15 cellular contexts compared by ENCODE assay signal in the genomic region with DNA sequence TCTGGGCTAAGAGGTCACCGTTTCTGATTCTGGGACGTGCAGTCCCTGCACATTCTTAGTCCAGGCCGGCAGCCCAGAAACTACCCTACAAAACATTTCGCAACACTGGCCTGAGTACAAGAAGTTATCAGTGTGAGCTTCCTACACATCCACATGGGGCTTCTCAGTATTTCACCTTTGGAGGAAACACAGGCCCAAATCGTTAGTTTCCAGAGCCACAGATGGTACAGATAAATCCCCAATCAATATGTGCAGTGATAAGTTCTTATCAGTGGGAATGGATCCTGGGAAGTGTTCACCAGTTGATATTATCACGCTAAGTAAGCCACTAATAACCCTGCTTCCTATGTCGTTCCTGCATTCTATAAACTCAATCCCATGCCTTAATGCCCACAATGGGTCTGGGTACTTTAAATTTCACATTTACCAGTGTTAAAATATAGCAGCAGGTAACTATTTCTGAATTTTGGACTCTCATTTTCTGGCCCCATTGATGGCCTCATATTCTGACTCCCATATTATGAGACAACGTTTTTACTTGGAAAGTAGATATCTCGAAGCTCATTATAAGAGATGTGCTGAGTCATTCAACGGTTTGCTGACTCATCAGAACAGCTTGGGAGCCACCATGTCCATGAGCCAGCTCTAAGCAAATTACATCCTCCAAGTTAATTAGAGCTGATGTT.
DNase-seq lines count a peak whose midpoint lies in the region; FAIRE-seq and TF ChIP-seq lines count a peak whose summit lies in the region.
"Had no signal": no experiment of that assay in that cellular context is flagged by ENCODE, and none has a peak within 500 bp of the region (broad histone marks: within the 10 kb centered on the region; RNA-seq: fewer than 3 reads in every experiment).

No MANE protein-coding gene starts in this region.

- intact Hi-C loops in kidney (cut with DNase I) = no loop called here

- no peak overlapping the region for H3K4me3 ChIP-seq in fibroblast of pulmonary artery (replicated peaks; ENCODE audit: low read depth, low read length)
- H3K4me3 ChIP-seq in mesendoderm (ENCODE audit: low read length) = no peak overlapping the region
- H3K4me3 ChIP-seq in kidney (ENCODE audit: low read length in 2 of 2) = no peak overlapping the region

- TF ChIP-seq CTCF in fibroblast of pulmonary artery (IDR thresholded peaks at IDR 0.05; ENCODE audit: low read length, missing control alignments) (no peak), kidney (IDR thresholded peaks at IDR 0.05; ENCODE audit: borderline replicate concordance, extremely low read depth, insufficient read depth) (no peak)

- H3K27ac ChIP-seq in mesendoderm (ENCODE audit: low read depth, low read length) (no peak overlapping the region), kidney (ENCODE audit: low read depth in 2 of 2, low read length in 2 of 2) (no peak overlapping the region)

- no peak overlapping the region for H3K4me2 ChIP-seq in mesendoderm (ENCODE audit: low read length)

- H3K36me3 ChIP-seq in mesendoderm (ENCODE audit: control insufficient read depth, insufficient read depth, low read length) = no peaks in the 10 kb centered on the region
- H3K36me3 ChIP-seq in kidney (ENCODE audit: control insufficient read depth in 1 of 2, insufficient read depth in 2 of 2, low read length in 2 of 2) = no peaks in the 10 kb centered on the region

- in situ Hi-C loops in Caki2 (cut with HindIII; ENCODE audit: low pct_unique_long_range_greater_than_20kb, low sequenced_read_pairs) = no loop called here

- DNase-seq in Caki2 (ENCODE audit: low read depth) = peak; percentile 25
- DNase-seq in RPMI7951 (ENCODE audit: low read depth) = peak; percentile 65
- DNase-seq in fibroblast of pulmonary artery (ENCODE audit: low read depth) = peak; percentile 5
- DNase-seq in mesendoderm = peak; percentile 77
- DNase-seq in kidney = no peak
- DNase-seq in HCEC 1CT = no peak
- DNase-seq in EL = no peak
- no peak for DNase-seq in NCI-H446 (lab: John Stamatoyannopoulos, UW)
- DNase-seq: activated CD4-positive, alpha-beta T cell treated with anti-CD3 and anti-CD28 coated beads for 48 hours; activated T-cell treated with anti-CD3 and anti-CD28 coated beads, Interleukin-2, amount 50 U/mL, for 4 hours; effector memory CD8-positive, alpha-beta T cell; hippocampal formation; NCI-H1694 treated with DMSO at 0.1 percent for 48 hours; NK-92 treated with Interleukin-12 subunit alpha and Interleukin-12 subunit beta, amount 100 ng/mL, for 24 hours; SW 1271 had no signal

- H3K4ac ChIP-seq in mesendoderm (ENCODE audit: low read depth, low read length) = no peak overlapping the region

- H4K8ac ChIP-seq in mesendoderm (ENCODE audit: low read depth, low read length) = no peak overlapping the region

- no peak overlapping the region for H2AK5ac ChIP-seq in mesendoderm (ENCODE audit: low read length)

- H4K5ac ChIP-seq in mesendoderm (ENCODE audit: low read length) = no peak overlapping the region

- H3K4me1 ChIP-seq in mesendoderm (ENCODE audit: control insufficient read depth, low read depth, low read length) = no peaks in the 10 kb centered on the region
- no peaks in the 10 kb centered on the region for H3K4me1 ChIP-seq in kidney (ENCODE audit: control insufficient read depth in 1 of 2, insufficient read depth in 1 of 2, low read depth in 1 of 2, low read length in 2 of 2)

- H3K56ac ChIP-seq in mesendoderm (ENCODE audit: low read length) = no peak overlapping the region

- H3K9ac ChIP-seq in mesendoderm (ENCODE audit: low read length) = no peak overlapping the region
- H3K9ac ChIP-seq in kidney (ENCODE audit: low read length in 2 of 2) = no peak overlapping the region

- H3K23ac ChIP-seq in mesendoderm (ENCODE audit: low read length) = no peak overlapping the region

- WGBS in mesendoderm (ENCODE audit: extremely low coverage, insufficient coverage, low lambda C conversion rate) = no CpG with 5 or more reads among the region's 10 CpGs

- H3K79me2 ChIP-seq in mesendoderm (ENCODE audit: control insufficient read depth, insufficient read depth, low read length) = no peaks in the 10 kb centered on the region

- no peaks in the 10 kb centered on the region for H3K79me1 ChIP-seq in mesendoderm (ENCODE audit: low read length)

- no peaks in the 10 kb centered on the region for H3K9me3 ChIP-seq in kidney (ENCODE audit: control insufficient read depth in 1 of 2, low read length in 2 of 2)

- FAIRE-seq in kidney (lab: Jason Lieb, UNC) = no peak

- no peak overlapping the region for H2BK5ac ChIP-seq in mesendoderm (ENCODE audit: low read length)

- no peak overlapping the region for H2BK120ac ChIP-seq in mesendoderm (ENCODE audit: low read depth, low read length)

- H3K18ac ChIP-seq in mesendoderm (ENCODE audit: low read length) = no peak overlapping the region

- no peaks in the 10 kb centered on the region for H3K27me3 ChIP-seq in mesendoderm (ENCODE audit: insufficient read depth, low read length, poor library complexity)

- H2BK15ac ChIP-seq in mesendoderm (replicated peaks; ENCODE audit: low read depth) = no peak overlapping the region

Comparison
In these comparisons a context has a peak if more than half of its experiments do, and no peak if none do; other contexts are left out.
1. DNase-seq: peak in Caki2 (single experiment), RPMI7951 (single experiment), fibroblast of pulmonary artery (single experiment) and mesendoderm (single experiment); none in kidney (single experiment), HCEC 1CT (single experiment), EL (single experiment) and NCI-H446 (0 of 2).